ENCODE assay signal across 8 cellular contexts in the genomic region with DNA sequence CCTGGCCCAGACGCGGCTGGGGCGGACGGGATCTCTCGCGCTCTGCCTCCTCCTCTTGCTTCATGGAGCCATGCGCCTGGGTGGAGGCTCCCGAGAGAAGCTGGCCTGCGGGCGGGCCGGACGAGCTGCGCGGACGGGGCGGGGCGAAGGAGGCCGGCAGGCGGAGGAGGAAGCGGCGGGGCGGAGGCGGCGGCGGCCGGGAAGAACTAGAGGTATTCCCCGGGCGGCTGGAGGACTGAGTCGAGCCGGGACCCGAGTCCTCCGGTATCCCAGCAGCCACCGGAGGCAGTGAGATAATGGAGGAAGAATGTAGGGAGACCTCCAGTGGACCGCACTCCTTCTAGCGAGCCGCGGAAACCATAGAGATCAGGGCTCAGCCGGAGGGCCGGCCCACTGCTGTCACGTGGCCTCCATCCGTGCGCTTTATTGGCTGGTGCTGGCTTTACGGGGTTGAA. TPM values are rescaled to one million over a fixed set of nuclear protein-coding genes. Genes with fewer than 3 reads are reported as not detected.
A peak's percentile ranks its signal among the peaks of the same experiment; 100 is the strongest.
DNase-seq lines count a peak whose midpoint lies in the region; ATAC-seq, FAIRE-seq and TF ChIP-seq lines count a peak whose summit lies in the region.
"Not testable (repeated sequence)": the region's sequence is repeated elsewhere in the genome, so short reads cannot be mapped to it uniquely, and the experiment has no call there.

No MANE protein-coding gene starts in this region.

- not testable (repeated sequence) for H2BK120ac ChIP-seq in H1 (replicated peaks; ENCODE audit: low read depth, low read length); mesenchymal stem cell (ENCODE audit: low read depth, low read length)

- H3K27me3 ChIP-seq in H1 (replicated peaks in 1 of 4; ENCODE audit: control insufficient read depth in 3 of 4, extremely low read depth in 1 of 4, insufficient read depth in 3 of 4, low read length in 3 of 4); mesenchymal stem cell (ENCODE audit: control insufficient read depth in 1 of 2, insufficient read depth in 1 of 2, low read length in 2 of 2): not testable (repeated sequence)

- H3K36me3 Mint-ChIP-seq in activated CD8-positive, alpha-beta memory T cell treated with anti-CD3 and anti-CD28 coated beads, Interleukin-2, amount 10 ng/mL, durations not matched to agents 7 days and 5 days, result not testable (repeated sequence)

- not testable (repeated sequence) for H3K23ac ChIP-seq in H1 (ENCODE audit: insufficient read length); mesenchymal stem cell (ENCODE audit: low read length in 2 of 2)

- H3K4me3 ChIP-seq in H1 (ENCODE audit: extremely low read depth in 1 of 4, insufficient read depth in 2 of 4, low read depth in 3 of 4, low read length in 4 of 4), result peak overlapping the region; percentile 26 to 70 (median 49)
- H3K4me3 ChIP-seq in mesenchymal stem cell (ENCODE audit: insufficient read depth in 1 of 2, low read depth in 1 of 2, low read length in 2 of 2), result peak overlapping the region; percentile 51 to 75

- H4K8ac ChIP-seq in H1 (ENCODE audit: extremely low read depth, insufficient read depth, low read length), result peak overlapping the region; percentile 85; the same call in 1 of the 2 replicates
- H4K8ac ChIP-seq in mesenchymal stem cell (ENCODE audit: low read length), result not testable (repeated sequence)

- H3K9ac ChIP-seq in H1 (replicated peaks in 1 of 4; ENCODE audit: extremely low read depth in 1 of 4, low read depth in 3 of 4, low read length in 3 of 4), result peak overlapping the region; percentile 69 to 98 (median 82); a peak in 6 of 7 replicates
- peak overlapping the region; percentile 70 for H3K9ac ChIP-seq in mesenchymal stem cell (ENCODE audit: low read length)

- H4K20me1 ChIP-seq in H1 (replicated peaks in 1 of 2; ENCODE audit: control insufficient read depth in 1 of 2, insufficient read depth in 2 of 2, low read length in 2 of 2), result not testable (repeated sequence)

- not testable (repeated sequence) for H4K5ac ChIP-seq in H1 (ENCODE audit: insufficient read length, low read depth, low read length)

- TF ChIP-seq POLR2A in H1 (IDR thresholded peaks at IDR 0.05; ENCODE audit: control extremely low read depth in 1 of 2, low read depth in 2 of 2, low read length in 2 of 2), result not testable (repeated sequence)

- TF ChIP-seq CTCF in H1 (IDR thresholded peaks at IDR 0.05; ENCODE audit: control extremely low read depth in 1 of 3, insufficient read depth in 1 of 3, low read depth in 1 of 3, low read length in 3 of 3), result not testable (repeated sequence)

- H3K14ac ChIP-seq in H1 (ENCODE audit: insufficient read length); mesenchymal stem cell (ENCODE audit: low read length in 2 of 2): not testable (repeated sequence)

- WGBS in H1 (ENCODE audit: extremely low coverage in 1 of 2, insufficient coverage in 1 of 2, insufficient read length in 1 of 2, insufficient replicate concordance in 2 of 2, low coverage in 1 of 2, low lambda C conversion rate in 2 of 2, missing lambda C conversion rate in 1 of 2), 2 experiments, result 0% methylated on average over 7 of the region's 43 CpGs; no CpG with 5 or more reads in 1 of the 2 experiments
- WGBS in mesenchymal stem cell, result no CpG with 5 or more reads among the region's 43 CpGs

- not testable (repeated sequence) for H4K91ac ChIP-seq in H1 (replicated peaks; ENCODE audit: insufficient read length, low read length); mesenchymal stem cell (ENCODE audit: low read length)

- H2BK15ac ChIP-seq in H1 (ENCODE audit: low read length); mesenchymal stem cell (ENCODE audit: low read depth, poor library complexity, severe bottlenecking): not testable (repeated sequence)

- H3K27me3 Mint-ChIP-seq in activated CD8-positive, alpha-beta memory T cell treated with anti-CD3 and anti-CD28 coated beads, Interleukin-2, amount 10 ng/mL, durations not matched to agents 7 days and 5 days, result not testable (repeated sequence)

- not testable (repeated sequence) for H3K4me1 ChIP-seq in H1 (replicated peaks in 1 of 4; ENCODE audit: control insufficient read depth in 3 of 4, insufficient read depth in 4 of 4, low read length in 3 of 4); mesenchymal stem cell (ENCODE audit: control insufficient read depth, insufficient read depth, low read depth, low read length)

- not testable (repeated sequence) for H3K27ac ChIP-seq in H1 (ENCODE audit: low read depth, low read length)
- H3K27ac ChIP-seq in mesenchymal stem cell (ENCODE audit: low read length, poor library complexity, severe bottlenecking), result peak overlapping the region; percentile 62

- H2BK5ac ChIP-seq in H1 (ENCODE audit: low read depth, low read length); mesenchymal stem cell (ENCODE audit: low read depth, low read length, poor library complexity, severe bottlenecking): not testable (repeated sequence)

- H3K27ac Mint-ChIP-seq in activated CD8-positive, alpha-beta memory T cell treated with anti-CD3 and anti-CD28 coated beads, Interleukin-2, amount 10 ng/mL, durations not matched to agents 7 days and 5 days, result peak overlapping the region; percentile 88

- DNase-seq in COLO829 (ENCODE audit: low spot score) (peak; percentile 0), HT-29 (ENCODE audit: low spot score) (peak; percentile 68), NOMO-1 treated with dmso at 0.1 percent for 144 hours (lab: John Stamatoyannopoulos, UW; ENCODE audit: unreplicated experiment) (peak; percentile 44), H1 (ENCODE audit: low read depth in 1 of 2, low spot score in 2 of 2) (peak; percentile 27 to 79), mesenchymal stem cell (peak; percentile 91)
- DNase-seq in activated CD8-positive, alpha-beta memory T cell treated with anti-CD3 and anti-CD28 coated beads, Interleukin-2, amount 10 ng/mL, durations not matched to agents 7 days and 5 days, result peak; percentile 85
- DNase-seq in stimulated activated CD4-positive, alpha-beta T cell treated with anti-CD3 and anti-CD28 coated beads, TNF-alpha, amount 100 ng/mL, for 48 hours (ENCODE audit: low read depth in 3 of 3), result peak; percentile 55 to 73 (median 71)

- peaks cover 0 to 13% of the 10 kb centered on the region in 2 experiments; a peak in 2 of 4 replicates for H3K79me2 ChIP-seq in H1 (ENCODE audit: control insufficient read depth in 1 of 2, insufficient read depth in 2 of 2, low read length in 2 of 2)

- ATAC-seq in GM21381 (IDR thresholded peaks at IDR 0.05; ENCODE audit: unreplicated experiment), result peak; percentile 78
- ATAC-seq in activated CD8-positive, alpha-beta memory T cell treated with anti-CD3 and anti-CD28 coated beads, Interleukin-2, amount 10 ng/mL, durations not matched to agents 7 days and 5 days, result peak; percentile 85

- not testable (repeated sequence) for H3K56ac ChIP-seq in H1 (replicated peaks; ENCODE audit: insufficient read length, low read depth, low read length)

- not testable (repeated sequence) for H3K4ac ChIP-seq in H1 (replicated peaks; ENCODE audit: insufficient read length, low read depth, low read length); mesenchymal stem cell (ENCODE audit: low read depth in 1 of 2, low read length in 2 of 2)

- not testable (repeated sequence) for H3K18ac ChIP-seq in H1 (ENCODE audit: extremely low read depth, low read length)
- peak overlapping the region in 1 of 2 experiments; percentile 76 for H3K18ac ChIP-seq in mesenchymal stem cell (ENCODE audit: low read depth in 1 of 2, low read length in 2 of 2)

- TF ChIP-seq RAD21 in H1 (IDR thresholded peaks at IDR 0.05 in 1 of 2, conservative IDR thresholded peaks at IDR 0.05 in 1 of 2; ENCODE audit: low read depth in 2 of 2, low read length in 2 of 2), result not testable (repeated sequence)

- H3K4me3 Mint-ChIP-seq in activated CD8-positive, alpha-beta memory T cell treated with anti-CD3 and anti-CD28 coated beads, Interleukin-2, amount 10 ng/mL, durations not matched to agents 7 days and 5 days, result peak overlapping the region; percentile 77

- CTCF ChIA-PET in activated CD8-positive, alpha-beta memory T cell treated with anti-CD3 and anti-CD28 coated beads, Interleukin-2, amount 10 ng/mL, durations not matched to agents 7 days and 5 days (lab: Charles Lee); H1 (lab: Charles Lee; ENCODE audit: partially characterized antibody): not testable (repeated sequence)

- not testable (repeated sequence) for H3K36me3 ChIP-seq in H1 (ENCODE audit: control insufficient read depth in 2 of 4, insufficient read depth in 4 of 4, low read length in 3 of 4); mesenchymal stem cell (ENCODE audit: control insufficient read depth in 1 of 2, insufficient read depth in 2 of 2, low read depth in 1 of 2, low read length in 2 of 2)

- not testable (repeated sequence) for H3K9me3 Mint-ChIP-seq in activated CD8-positive, alpha-beta memory T cell treated with anti-CD3 and anti-CD28 coated beads, Interleukin-2, amount 10 ng/mL, durations not matched to agents 7 days and 5 days (ENCODE audit: low read depth)

- not testable (repeated sequence) for H3K23me2 ChIP-seq in H1 (ENCODE audit: low read depth, low read length)

- POLR2A ChIA-PET in H1 (lab: Charles Lee; ENCODE audit: partially characterized antibody), result not testable (repeated sequence)

- not testable (repeated sequence) for H2BK20ac ChIP-seq in H1 (ENCODE audit: low read length)

- H3K79me1 ChIP-seq in H1 (ENCODE audit: low read depth, low read length); mesenchymal stem cell (replicated peaks; ENCODE audit: low read length, poor library complexity, severe bottlenecking): not testable (repeated sequence)

- not testable (repeated sequence) for H3K9me3 ChIP-seq in H1 (ENCODE audit: insufficient read depth in 2 of 2, low read depth in 1 of 2, low read length in 1 of 2); mesenchymal stem cell (ENCODE audit: control insufficient read depth, low read length)

- not testable (repeated sequence) for FAIRE-seq in H1 (lab: Jason Lieb, UNC)

- H2BK12ac ChIP-seq in H1 (ENCODE audit: low read depth, low read length); mesenchymal stem cell (ENCODE audit: low read length in 2 of 2): not testable (repeated sequence)

- H3K4me2 ChIP-seq in H1 (ENCODE audit: insufficient read depth in 1 of 2, low read depth in 2 of 2, low read length in 2 of 2); mesenchymal stem cell (ENCODE audit: low read length, poor library complexity, severe bottlenecking): not testable (repeated sequence)

- peaks cover 20% of the 10 kb centered on the region for H3K4me1 Mint-ChIP-seq in activated CD8-positive, alpha-beta memory T cell treated with anti-CD3 and anti-CD28 coated beads, Interleukin-2, amount 10 ng/mL, durations not matched to agents 7 days and 5 days

- H2AK5ac ChIP-seq in H1 (ENCODE audit: low read depth, low read length); mesenchymal stem cell (ENCODE audit: low read length, severe bottlenecking): not testable (repeated sequence)

- TF ChIP-seq EP300 in H1 (IDR thresholded peaks at IDR 0.05; ENCODE audit: borderline replicate concordance in 1 of 2, low read depth in 2 of 2, low read length in 2 of 2), result not testable (repeated sequence)

- not testable (repeated sequence) for H2AFZ ChIP-seq in H1 (ENCODE audit: low read length); mesenchymal stem cell (ENCODE audit: low read depth, low read length)

RNA-seq across cellular contexts. Expression of a gene that starts 15.3 kb away (rescaled TPM):
- 1.0 and 1.1 TPM in 2 replicates for total RNA-seq in HT-29 (2014; rRNA removed; shearing (Covaris generic))
- total RNA-seq in activated CD8-positive, alpha-beta memory T cell treated with anti-CD3 and anti-CD28 coated beads, Interleukin-2, amount 10 ng/mL, durations not matched to agents 7 days and 5 days, result 1 to 10 TPM; 2.3 to 3.0 TPM
- total RNA-seq in H1 (2021; fragmentation: NEBNext Ultra II Directional; extraction: Animal tissue kit (Norgen Biotek cat#: 25700)), result 1.5 and 2.2 TPM in 2 replicates
- polyA plus RNA-seq in H1 (2011; rRNA removed), result 0.76 and 1.2 TPM in 2 replicates
- polyA plus RNA-seq in H1 (2011; cell fraction: cytosol; rRNA removed), result 1.2 TPM
- polyA plus RNA-seq in H1 (2011; cell fraction: nucleus; rRNA removed), result 3.7 TPM
- polyA plus RNA-seq in H1 (2012, experiment 1 of 2), result 1.6 to 2.4 TPM (median 2.2 TPM) in 4 replicates
- polyA plus RNA-seq in H1 (2012, experiment 2 of 2), result 0.60 TPM
- 0.79 TPM for polyA plus RNA-seq in H1 (2013, experiment 1 of 2)
- 0.61 TPM for polyA plus RNA-seq in H1 (2013, experiment 2 of 2)
- polyA minus RNA-seq in H1 (2011; rRNA and poly(A)+ RNA removed), result 0.83 and 1.5 TPM in 2 replicates
- polyA minus RNA-seq in H1 (2011; cell fraction: cytosol; rRNA and poly(A)+ RNA removed), result 1.0 TPM
- 1.3 TPM for polyA minus RNA-seq in H1 (2011; cell fraction: nucleus; rRNA and poly(A)+ RNA removed)
- 1.0 TPM for polyA plus RNA-seq in mesenchymal stem cell (2013, experiment 1 of 2)
- 1.4 TPM for polyA plus RNA-seq in mesenchymal stem cell (2013, experiment 2 of 2)

Comparison
In these comparisons a context has a peak if more than half of its experiments do, and no peak if none do; other contexts are left out.
1. DNase-seq: peak in every context shown above with its lines; median percentile 91 in mesenchymal stem cell; 85 in activated CD8-positive, alpha-beta memory T cell treated with anti-CD3 and anti-CD28 coated beads, Interleukin-2, amount 10 ng/mL, durations not matched to agents 7 days and 5 days; 71 in stimulated activated CD4-positive, alpha-beta T cell treated with anti-CD3 and anti-CD28 coated beads, TNF-alpha, amount 100 ng/mL, for 48 hours; 68 in HT-29; 53 in H1; 44 in NOMO-1 treated with dmso at 0.1 percent for 144 hours; 0 in COLO829.